In the genomic region with DNA sequence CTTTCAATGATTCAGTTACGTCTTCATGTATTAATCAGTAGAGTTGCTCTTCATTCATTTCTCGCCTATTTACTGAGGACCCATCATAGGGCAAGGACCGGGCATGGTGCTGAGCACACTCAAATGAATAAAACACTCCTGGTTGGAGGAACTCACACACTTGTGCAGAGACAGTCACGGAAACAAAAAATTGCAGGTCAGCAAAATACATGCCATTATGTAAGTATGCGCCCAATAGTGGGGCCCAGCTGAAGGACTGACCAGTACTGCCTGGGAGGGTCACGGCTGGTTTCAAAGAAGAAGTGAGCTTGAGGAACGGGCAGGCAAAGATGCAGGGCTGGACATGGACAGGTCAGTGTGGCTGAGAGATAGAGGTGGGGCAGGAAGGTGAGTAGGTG, we compare ENCODE assay signal across 2 cellular contexts.
TF ChIP-seq lines count a peak whose summit lies in the region.

No MANE protein-coding gene starts in this region.

TF ChIP-seq in A549, 52 proteins besides CTCF, POLR2A, EP300 and RAD21:
- TF ChIP-seq NR3C1 (IDR thresholded peaks at IDR 0.05) (no peak), FOSL2 (IDR thresholded peaks at IDR 0.05) (no peak), FOSL2 (CRISPR knock-in tag; IDR thresholded peaks at IDR 0.05) (no peak), HOXA7 (CRISPR knock-in tag; IDR thresholded peaks at IDR 0.05) (no peak), JUN (IDR thresholded peaks at IDR 0.05) (no peak), KDM5A (IDR thresholded peaks at IDR 0.05) (no peak), MAFK (IDR thresholded peaks at IDR 0.05; ENCODE audit: partially characterized antibody) (peak; percentile 85), SREBF2 (IDR thresholded peaks at IDR 0.05) (no peak)
- TF ChIP-seq, protein P1, sequence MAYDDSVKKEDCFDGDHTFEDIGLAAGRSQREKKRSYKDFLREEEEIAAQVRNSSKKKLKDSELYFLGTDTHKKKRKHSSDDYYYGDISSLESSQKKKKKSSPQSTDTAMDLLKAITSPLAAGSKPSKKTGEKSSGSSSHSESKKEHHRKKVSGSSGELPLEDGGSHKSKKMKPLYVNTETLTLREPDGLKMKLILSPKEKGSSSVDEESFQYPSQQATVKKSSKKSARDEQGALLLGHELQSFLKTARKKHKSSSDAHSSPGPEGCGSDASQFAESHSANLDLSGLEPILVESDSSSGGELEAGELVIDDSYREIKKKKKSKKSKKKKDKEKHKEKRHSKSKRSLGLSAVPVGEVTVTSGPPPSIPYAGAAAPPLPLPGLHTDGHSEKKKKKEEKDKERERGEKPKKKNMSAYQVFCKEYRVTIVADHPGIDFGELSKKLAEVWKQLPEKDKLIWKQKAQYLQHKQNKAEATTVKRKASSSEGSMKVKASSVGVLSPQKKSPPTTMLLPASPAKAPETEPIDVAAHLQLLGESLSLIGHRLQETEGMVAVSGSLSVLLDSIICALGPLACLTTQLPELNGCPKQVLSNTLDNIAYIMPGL (CRISPR knock-in tag; IDR thresholded peaks at IDR 0.05; ENCODE audit: borderline replicate concordance): no peak

TF ChIP-seq in K562, 482 proteins besides CTCF, POLR2A, EP300 and RAD21:
- TF ChIP-seq MAFK (IDR thresholded peaks at IDR 0.05; ENCODE audit: low read length) (0 out of 2 replicates have a peak, but pooled peaks have one; percentile 19), C11orf30 (IDR thresholded peaks at IDR 0.05; ENCODE audit: low read depth) (peak; percentile 77), PURB (CRISPR knock-in tag; IDR thresholded peaks at IDR 0.05; ENCODE audit: low read depth) (no peak), KHSRP (IDR thresholded peaks at IDR 0.05) (no peak), ZNF316 (IDR thresholded peaks at IDR 0.05) (peak; percentile 84), MAFG (tag; conservative IDR thresholded peaks at IDR 0.05) (peak; percentile 70)
